Comparison of ENCODE assay signal across 33 cellular contexts in the genomic region with DNA sequence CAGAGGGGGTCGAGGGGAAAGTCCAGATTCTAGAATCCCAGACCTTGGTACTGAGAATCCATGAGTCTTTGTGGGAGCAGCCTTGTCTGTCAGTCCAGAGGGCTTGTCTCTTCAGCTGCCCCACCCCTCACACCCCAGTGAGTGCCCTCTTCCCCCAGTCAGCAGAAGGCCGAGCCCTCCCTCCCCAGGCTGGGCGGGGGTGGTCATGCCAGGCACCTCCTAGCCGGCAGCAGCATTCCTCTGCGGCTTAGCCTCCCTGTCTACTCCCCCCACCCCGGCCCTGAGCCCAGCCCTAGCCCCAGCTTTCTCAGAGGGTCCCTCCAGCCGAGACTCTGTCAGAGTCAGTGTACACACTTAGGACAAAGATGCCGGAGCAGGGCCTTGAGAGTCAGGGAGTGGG. TPM values are rescaled to one million over a fixed set of nuclear protein-coding genes. Genes with fewer than 3 reads are reported as not detected.
DNase-seq lines count a peak whose midpoint lies in the region; ATAC-seq and TF ChIP-seq lines count a peak whose summit lies in the region.
"Had no signal": no experiment of that assay in that cellular context is flagged by ENCODE, and none has a peak within 500 bp of the region (broad histone marks: within the 10 kb centered on the region; RNA-seq: fewer than 3 reads in every experiment).

No MANE protein-coding gene starts in this region.

- no peak for TF ChIP-seq CTCF in retinal pigment epithelial cell (conservative IDR thresholded peaks at IDR 0.05; ENCODE audit: low read depth, low read length)

- H3K27ac Mint-ChIP-seq in T-helper 17 cell: no peak overlapping the region
- H3K27ac Mint-ChIP-seq: activated CD8-positive, alpha-beta T cell treated with anti-CD3 and anti-CD28 coated beads, Interleukin-2, amount 10 ng/mL, durations not matched to agents 7 days and 5 days; activated naive CD8-positive, alpha-beta T cell treated with anti-CD3 and anti-CD28 coated beads, Interleukin-2, amount 10 ng/mL, durations not matched to agents 7 days and 5 days had no signal

- H3K27me3 Mint-ChIP-seq in T-helper 17 cell: no peaks in the 10 kb centered on the region
- H3K27me3 Mint-ChIP-seq: activated naive CD8-positive, alpha-beta T cell treated with anti-CD3 and anti-CD28 coated beads, Interleukin-2, amount 10 ng/mL, durations not matched to agents 7 days and 5 days had no signal

- H3K36me3 Mint-ChIP-seq in T-helper 17 cell (ENCODE audit: low read depth): peaks cover 4% of the 10 kb centered on the region

- no peak for ATAC-seq in GM18502 (IDR thresholded peaks at IDR 0.05; ENCODE audit: poor library complexity, unreplicated experiment)
- no peak for ATAC-seq in T-helper 17 cell
- no peak for ATAC-seq in GM18907 (IDR thresholded peaks at IDR 0.05; ENCODE audit: unreplicated experiment)
- ATAC-seq: activated CD8-positive, alpha-beta T cell treated with anti-CD3 and anti-CD28 coated beads, Interleukin-2, amount 10 ng/mL, durations not matched to agents 7 days and 5 days; body of pancreas; HCT116; heart right ventricle had no signal

- peak overlapping the region; percentile 47 for H3K27ac ChIP-seq in angular gyrus (ENCODE audit: low read depth, low read length)
- H3K27ac ChIP-seq: body of pancreas, epithelial cell of prostate, heart right ventricle, neutrophil, psoas muscle, SJSA1, upper lobe of left lung had no signal

- H3K4me3 Mint-ChIP-seq in T-helper 17 cell: no peak overlapping the region
- H3K4me3 Mint-ChIP-seq: activated CD8-positive, alpha-beta T cell treated with anti-CD3 and anti-CD28 coated beads, Interleukin-2, amount 10 ng/mL, durations not matched to agents 7 days and 5 days; activated naive CD8-positive, alpha-beta T cell treated with anti-CD3 and anti-CD28 coated beads, Interleukin-2, amount 10 ng/mL, durations not matched to agents 7 days and 5 days had no signal

- no peaks in the 10 kb centered on the region for H3K9me3 ChIP-seq in T-helper 17 cell (ENCODE audit: control insufficient read depth, low read length, poor library complexity, severe bottlenecking)
- H3K9me3 ChIP-seq: body of pancreas, heart right ventricle, neutrophil, psoas muscle, SJSA1, upper lobe of left lung had no signal

- DNase-seq in D341Med (ENCODE audit: low spot score) (peak; percentile 38), iPS-NIHi11 (ENCODE audit: low spot score) (peak; percentile 75), retinal pigment epithelial cell (ENCODE audit: low read depth) (peak; percentile 73), T-helper 17 cell (no peak), NCI-H2107 (lab: John Stamatoyannopoulos, UW) (no peak)
- DNase-seq: ACHN; activated CD4-positive, CD25-positive, alpha-beta regulatory T cell treated with anti-CD3 and anti-CD28 coated beads, Interleukin-2, amount 50 U/mL, for 72 hours; activated CD8-positive, alpha-beta T cell treated with anti-CD3 and anti-CD28 coated beads, Interleukin-2, amount 10 ng/mL, durations not matched to agents 7 days and 5 days; activated effector memory CD4-positive, alpha-beta T cell treated with anti-CD3 and anti-CD28 coated beads, Interleukin-2, amount 50 U/mL, for 16 hours; activated naive CD8-positive, alpha-beta T cell treated with anti-CD3 and anti-CD28 coated beads, Interleukin-2, amount 10 ng/mL, durations not matched to agents 7 days and 5 days; activated T-cell treated with anti-CD3 and anti-CD28 coated beads for 4 hours; body of pancreas; COR-L47; effector CD4-positive, alpha-beta T cell; GDM1; heart right ventricle; mammary epithelial cell; NCI-H1436; NCI-H774; psoas muscle; RPMI8226; small intestine; stimulated activated CD8-positive, alpha-beta memory T cell treated with anti-CD3 and anti-CD28 coated beads, Interleukin-4, amount 100 ng/mL, for 48 hours; upper lobe of left lung had no signal

- no peak overlapping the region for H3K4me3 ChIP-seq in retinal pigment epithelial cell (ENCODE audit: low read length)
- H3K4me3 ChIP-seq: body of pancreas, heart right ventricle, psoas muscle, SJSA1, upper lobe of left lung had no signal

- peaks cover 4% of the 10 kb centered on the region for H3K4me1 Mint-ChIP-seq in T-helper 17 cell
- H3K4me1 Mint-ChIP-seq: activated naive CD8-positive, alpha-beta T cell treated with anti-CD3 and anti-CD28 coated beads, Interleukin-2, amount 10 ng/mL, durations not matched to agents 7 days and 5 days had no signal

RNA-seq across cellular contexts. Expression of a gene that starts 4.6 kb away (rescaled TPM):
- not detected for total RNA-seq in T-helper 17 cell
- total RNA-seq: activated CD8-positive, alpha-beta T cell treated with anti-CD3 and anti-CD28 coated beads, Interleukin-2, amount 10 ng/mL, durations not matched to agents 7 days and 5 days; activated naive CD8-positive, alpha-beta T cell treated with anti-CD3 and anti-CD28 coated beads, Interleukin-2, amount 10 ng/mL, durations not matched to agents 7 days and 5 days; chondrocyte; SJSA1; T-helper 1 cell treated with Interleukin-12 subunit alpha and Interleukin-12 subunit beta and Interleukin-4 antibody, amounts not matched to agents 30 ng/mL and 1 ng/mL, for 36 hours had no signal

RNA-seq across cellular contexts. Expression of a gene that starts 26.3 kb away (rescaled TPM):
- total RNA-seq in T-helper 17 cell: 10 to 100 TPM; 25.9 to 27.7 TPM

RNA-seq across cellular contexts. Expression of a gene that starts 26.4 kb away (rescaled TPM):
- total RNA-seq in T-helper 17 cell: not detected
- total RNA-seq: activated CD8-positive, alpha-beta T cell treated with anti-CD3 and anti-CD28 coated beads, Interleukin-2, amount 10 ng/mL, durations not matched to agents 7 days and 5 days; activated naive CD8-positive, alpha-beta T cell treated with anti-CD3 and anti-CD28 coated beads, Interleukin-2, amount 10 ng/mL, durations not matched to agents 7 days and 5 days; body of pancreas; chondrocyte; mammary epithelial cell; SJSA1; T-helper 1 cell treated with Interleukin-12 subunit alpha and Interleukin-12 subunit beta and Interleukin-4 antibody, amounts not matched to agents 30 ng/mL and 1 ng/mL, for 36 hours had no signal

Comparison
In these comparisons a context has a peak if more than half of its experiments do, and no peak if none do; other contexts are left out.
1. DNase-seq: peak in D341Med (single experiment), iPS-NIHi11 (single experiment) and retinal pigment epithelial cell (single experiment); none in T-helper 17 cell (0 of 3) and NCI-H2107 (single experiment).